In genomic region chr6:37201726-37202125, GRCh38 we compare ENCODE assay signal across 1 cellular context.
TF ChIP-seq lines count a peak whose summit lies in the region.

No MANE protein-coding gene starts in this region.

TF ChIP-seq in WTC11, 78 proteins besides CTCF, POLR2A, EP300 and RAD21 (continued from another document):
- no peak for TF ChIP-seq ZNF532 (CRISPR knock-in tag; IDR thresholded peaks at IDR 0.05; ENCODE audit: borderline replicate concordance)
